Comparison of ENCODE assay signal across 11 cellular contexts in genomic region chr9:6598249-6598725, GRCh38. TPM values are rescaled to one million over a fixed set of nuclear protein-coding genes. Genes with fewer than 3 reads are reported as not detected.
DNase-seq lines count a peak whose midpoint lies in the region; ATAC-seq and TF ChIP-seq lines count a peak whose summit lies in the region.
"Had no signal": no experiment of that assay in that cellular context is flagged by ENCODE, and none has a peak within 500 bp of the region (broad histone marks: within the 10 kb centered on the region; RNA-seq: fewer than 3 reads in every experiment).

No MANE protein-coding gene starts in this region.

- no peaks in the 10 kb centered on the region for H3K4me1 ChIP-seq in hepatocyte (ENCODE audit: insufficient read depth)

- H2AFZ ChIP-seq in hepatocyte: no peak overlapping the region
- H2AFZ ChIP-seq: GM23248 had no signal

- H3K4me2 ChIP-seq in hepatocyte: no peak overlapping the region

- no peak overlapping the region for H3K4me3 ChIP-seq in hepatocyte
- H3K4me3 ChIP-seq: GM23248, skin epidermis had no signal

- no peaks in the 10 kb centered on the region for H3K79me2 ChIP-seq in hepatocyte

- peak; percentile 54 for DNase-seq in activated CD8-positive, alpha-beta memory T cell treated with anti-CD3 and anti-CD28 coated beads, Interleukin-2, amount 50 U/mL, for 48 hours
- no peak for DNase-seq in activated CD8-positive, alpha-beta memory T cell treated with anti-CD3 and anti-CD28 coated beads, Interleukin-2, amount 50 U/mL, for 4 hours
- DNase-seq in stimulated activated CD4-positive, alpha-beta T cell treated with anti-CD3 and anti-CD28 coated beads, Interleukin-4, amount 100 ng/mL, for 24 hours: peak; percentile 38
- DNase-seq in COR-L47 (lab: John Stamatoyannopoulos, UW) (no peak), hepatocyte (ENCODE audit: low spot score) (no peak), NOMO-1 treated with dmso at 0.1 percent for 144 hours (lab: John Stamatoyannopoulos, UW; ENCODE audit: unreplicated experiment) (no peak)
- DNase-seq: activated CD4-positive, CD25-positive, alpha-beta regulatory T cell treated with anti-CD3 and anti-CD28 coated beads, Interleukin-2, amount 50 U/mL, for 72 hours; GM23248 had no signal

- H4K20me1 ChIP-seq in hepatocyte (ENCODE audit: insufficient read depth, poor library complexity, severe bottlenecking): no peaks in the 10 kb centered on the region

- TF ChIP-seq CTCF in hepatocyte (IDR thresholded peaks at IDR 0.05; ENCODE audit: poor library complexity): no peak

- H3K9me2 ChIP-seq in hepatocyte (replicated peaks; ENCODE audit: insufficient read depth): no peaks in the 10 kb centered on the region

- H3K9me3 ChIP-seq in hepatocyte (ENCODE audit: low read depth): no peaks in the 10 kb centered on the region

- ATAC-seq in GM21786 (IDR thresholded peaks at IDR 0.05; ENCODE audit: unreplicated experiment): peak; percentile 95
- peak; percentile 95 for ATAC-seq in HG03521 (IDR thresholded peaks at IDR 0.05; ENCODE audit: unreplicated experiment)

- H3K27me3 ChIP-seq in hepatocyte: no peaks in the 10 kb centered on the region

- no peak overlapping the region for H3K27ac ChIP-seq in hepatocyte
- H3K27ac ChIP-seq: GM23248, skin epidermis had no signal

- 88% methylated on average over 4 of the region's 4 CpGs for WGBS in hepatocyte (ENCODE audit: low lambda C conversion rate, missing lambda C conversion rate)

- no peaks in the 10 kb centered on the region for H3K36me3 ChIP-seq in hepatocyte (replicated peaks; ENCODE audit: insufficient read depth, low read depth)

RNA-seq across cellular contexts. Expression of gene GLDC, which starts 47.2 kb away (rescaled TPM):
- 18.4 and 26.6 TPM in 2 replicates for total RNA-seq in hepatocyte
- polyA plus RNA-seq in hepatocyte: 9.7 and 15.6 TPM in 2 replicates

Comparison
In these comparisons a context has a peak if more than half of its experiments do, and no peak if none do; other contexts are left out.
1. DNase-seq: peak in activated CD8-positive, alpha-beta memory T cell treated with anti-CD3 and anti-CD28 coated beads, Interleukin-2, amount 50 U/mL, for 48 hours (single experiment) and stimulated activated CD4-positive, alpha-beta T cell treated with anti-CD3 and anti-CD28 coated beads, Interleukin-4, amount 100 ng/mL, for 24 hours (single experiment); none in activated CD8-positive, alpha-beta memory T cell treated with anti-CD3 and anti-CD28 coated beads, Interleukin-2, amount 50 U/mL, for 4 hours (single experiment), COR-L47 (single experiment), hepatocyte (single experiment) and NOMO-1 treated with dmso at 0.1 percent for 144 hours (single experiment).